Comparison of ENCODE assay signal across 21 cellular contexts in the genomic region with DNA sequence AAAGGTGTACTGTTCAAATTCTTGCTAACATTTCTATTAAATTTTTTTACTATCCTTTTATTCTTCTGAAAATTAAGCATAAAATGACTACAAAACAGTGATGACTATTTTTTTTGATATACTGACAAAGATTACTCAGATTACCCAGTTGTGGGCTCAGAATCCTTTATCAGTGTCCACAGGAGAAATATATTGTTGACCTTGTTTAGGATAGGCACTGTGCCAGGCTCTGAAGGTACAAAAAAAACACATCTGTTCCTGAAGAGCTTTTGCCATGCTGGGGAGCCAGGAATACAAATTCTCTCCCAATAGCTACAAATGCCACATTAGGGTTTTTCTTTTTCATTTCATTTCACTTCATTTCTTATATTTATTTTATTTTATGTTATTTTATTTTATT.
"Had no signal": no experiment of that assay in that cellular context is flagged by ENCODE, and none has a peak within 500 bp of the region (broad histone marks: within the 10 kb centered on the region; RNA-seq: fewer than 3 reads in every experiment).

No MANE protein-coding gene starts in this region.

- H3K4me1 ChIP-seq: tibial nerve, uterus had no signal

- FAIRE-seq: islet of Langerhans, small intestine had no signal

- DNase-seq: activated CD4-positive, alpha-beta memory T cell treated with anti-CD3 and anti-CD28 coated beads for 36 hours; activated CD4-positive, alpha-beta T cell treated with anti-CD3 and anti-CD28 coated beads for 36 hours; activated effector memory CD4-positive, alpha-beta T cell treated with Interleukin-2 at 50 U/mL for 16 hours; activated naive CD4-positive, alpha-beta T cell treated with anti-CD3 and anti-CD28 coated beads, Interleukin-2, amount 50 U/mL, for 16 hours; activated T-cell treated with anti-CD3 and anti-CD28 coated beads, Interleukin-2, amount 50 U/mL, for 24 hours; dorsolateral prefrontal cortex; left colon; nephron progenitor cell; occipital lobe; right cardiac atrium; small intestine; stimulated activated CD4-positive, alpha-beta T cell treated with anti-CD3 and anti-CD28 coated beads, Interleukin-4, amount 100 ng/mL, for 24 hours; stimulated activated naive CD4-positive, alpha-beta T cell; uterus; WERI-Rb-1 had no signal

- H3K27ac ChIP-seq: dorsolateral prefrontal cortex, tibial nerve, uterus, WERI-Rb-1 had no signal

- H3K9me3 ChIP-seq: tibial nerve, uterus had no signal

- H3K36me3 Mint-ChIP-seq: activated CD4-positive, alpha-beta memory T cell treated with anti-CD3 and anti-CD28 coated beads for 36 hours; mesothelial cell of epicardium had no signal

- H3K4me1 Mint-ChIP-seq: mesothelial cell of epicardium, nephron progenitor cell had no signal

- H3K27ac Mint-ChIP-seq: activated CD4-positive, alpha-beta memory T cell treated with anti-CD3 and anti-CD28 coated beads for 36 hours; activated CD4-positive, alpha-beta T cell treated with anti-CD3 and anti-CD28 coated beads for 36 hours; activated T-cell treated with anti-CD3 and anti-CD28 coated beads, Interleukin-2, amount 50 U/mL, for 24 hours; mesothelial cell of epicardium; nephron progenitor cell; progenitor cell of endocrine pancreas had no signal

- H3K9me3 Mint-ChIP-seq: activated CD4-positive, alpha-beta memory T cell treated with anti-CD3 and anti-CD28 coated beads for 36 hours; activated T-cell treated with anti-CD3 and anti-CD28 coated beads, Interleukin-2, amount 50 U/mL, for 24 hours; mesothelial cell of epicardium; nephron progenitor cell had no signal

- H3K27me3 ChIP-seq: dorsolateral prefrontal cortex, tibial nerve, uterus had no signal

- H3K4me3 Mint-ChIP-seq: activated CD4-positive, alpha-beta memory T cell treated with anti-CD3 and anti-CD28 coated beads for 36 hours; activated CD4-positive, alpha-beta T cell treated with anti-CD3 and anti-CD28 coated beads for 36 hours; activated T-cell treated with anti-CD3 and anti-CD28 coated beads, Interleukin-2, amount 50 U/mL, for 24 hours; mesothelial cell of epicardium; nephron progenitor cell had no signal

- H3K36me3 ChIP-seq: tibial nerve, uterus, WERI-Rb-1 had no signal

- H3K4me3 ChIP-seq: dorsolateral prefrontal cortex, lung, tibial nerve, uterus had no signal

- H3K27me3 Mint-ChIP-seq: activated CD4-positive, alpha-beta memory T cell treated with anti-CD3 and anti-CD28 coated beads for 36 hours; activated CD4-positive, alpha-beta T cell treated with anti-CD3 and anti-CD28 coated beads for 36 hours; progenitor cell of endocrine pancreas had no signal

- ATAC-seq: activated CD4-positive, alpha-beta T cell treated with anti-CD3 and anti-CD28 coated beads for 36 hours; esophagus mucosa; left colon; right cardiac atrium had no signal
